Comparison of ENCODE assay signal across 14 cellular contexts in the genomic region with DNA sequence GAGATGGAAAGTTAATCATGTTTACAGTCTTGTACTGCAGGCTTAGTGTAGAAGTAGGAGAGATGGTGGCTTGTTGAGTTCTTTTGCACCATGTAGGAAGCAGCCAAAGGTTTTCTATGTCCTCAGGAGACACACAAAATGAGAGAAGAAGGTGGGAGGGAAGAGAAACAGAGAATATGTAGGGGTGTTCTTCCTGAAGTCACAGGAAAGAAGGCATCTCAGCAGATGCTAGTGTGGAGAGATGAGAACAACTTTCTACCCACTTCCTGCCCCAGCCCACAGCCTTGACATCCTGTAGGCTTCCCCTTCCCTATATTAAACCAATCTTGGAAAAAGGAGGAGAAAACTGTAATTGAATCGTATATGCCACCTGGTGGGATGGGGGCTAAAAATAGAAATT.
A peak's percentile ranks its signal among the peaks of the same experiment; 100 is the strongest.
DNase-seq lines count a peak whose midpoint lies in the region; ATAC-seq, FAIRE-seq and TF ChIP-seq lines count a peak whose summit lies in the region.
"Had no signal": no experiment of that assay in that cellular context is flagged by ENCODE, and none has a peak within 500 bp of the region (broad histone marks: within the 10 kb centered on the region; RNA-seq: fewer than 3 reads in every experiment).

No MANE protein-coding gene starts in this region.

- POLR2A ChIA-PET in activated CD8-positive, alpha-beta T cell treated with anti-CD3 and anti-CD28 coated beads, Interleukin-2, amount 10 ng/mL, durations not matched to agents 7 days and 5 days (lab: Charles Lee): no interaction called here
- POLR2A ChIA-PET in PC-9 (lab: Charles Lee; ENCODE audit: unreplicated experiment): no interaction called here

- H3K79me1 ChIP-seq in mesenchymal stem cell (replicated peaks; ENCODE audit: low read length, poor library complexity, severe bottlenecking): no peaks in the 10 kb centered on the region

- H3K36me3 ChIP-seq in neural progenitor cell: no peaks in the 10 kb centered on the region
- H3K36me3 ChIP-seq in PC-9 (ENCODE audit: low read depth): no peaks in the 10 kb centered on the region
- H3K36me3 ChIP-seq in mesenchymal stem cell (ENCODE audit: control insufficient read depth in 1 of 2, insufficient read depth in 2 of 2, low read depth in 1 of 2, low read length in 2 of 2): no peaks in the 10 kb centered on the region
- H3K36me3 ChIP-seq: lower lobe of right lung had no signal

- no peaks in the 10 kb centered on the region for H3K9me2 ChIP-seq in PC-9 (ENCODE audit: insufficient read depth)

- H3K27me3 ChIP-seq in neural progenitor cell (no peaks in the 10 kb centered on the region), PC-9 (ENCODE audit: insufficient read depth, low read depth) (no peaks in the 10 kb centered on the region; the same call in 1 of the 2 replicates), mesenchymal stem cell (ENCODE audit: control insufficient read depth in 1 of 2, insufficient read depth in 1 of 2, low read length in 2 of 2) (no peaks in the 10 kb centered on the region)

- peaks cover 7% of the 10 kb centered on the region for H3K27me3 Mint-ChIP-seq in activated CD8-positive, alpha-beta T cell treated with anti-CD3 and anti-CD28 coated beads, Interleukin-2, amount 10 ng/mL, durations not matched to agents 7 days and 5 days (ENCODE audit: low read depth)
- no peaks in the 10 kb centered on the region for H3K27me3 Mint-ChIP-seq in neural progenitor cell (ENCODE audit: insufficient read depth, low read depth)

- TF ChIP-seq CTCF in neural progenitor cell (IDR thresholded peaks at IDR 0.05) (no peak), PC-9 (conservative IDR thresholded peaks at IDR 0.05) (no peak)

- no peak overlapping the region for H3K14ac ChIP-seq in mesenchymal stem cell (ENCODE audit: low read length in 2 of 2)

- H4K20me1 ChIP-seq in neural progenitor cell (ENCODE audit: low read depth) (no peaks in the 10 kb centered on the region), PC-9 (ENCODE audit: insufficient read depth) (no peaks in the 10 kb centered on the region)

- H3K36me3 Mint-ChIP-seq in activated CD8-positive, alpha-beta T cell treated with anti-CD3 and anti-CD28 coated beads, Interleukin-2, amount 10 ng/mL, durations not matched to agents 7 days and 5 days (ENCODE audit: low read depth): peaks cover 4% of the 10 kb centered on the region
- no peaks in the 10 kb centered on the region for H3K36me3 Mint-ChIP-seq in neural progenitor cell
- H3K36me3 Mint-ChIP-seq: type B pancreatic cell had no signal

- H3F3A ChIP-seq in neural progenitor cell (ENCODE audit: low read depth) (no peaks in the 10 kb centered on the region), PC-9 (ENCODE audit: insufficient read depth, low read depth) (no peaks in the 10 kb centered on the region)

- H4K91ac ChIP-seq in mesenchymal stem cell (ENCODE audit: low read length): no peak overlapping the region

- peak; percentile 91 for FAIRE-seq in GM12891 (lab: Jason Lieb, UNC)
- FAIRE-seq: RCC 7860 had no signal

- no peak overlapping the region for H3K27ac ChIP-seq in neural progenitor cell
- H3K27ac ChIP-seq in PC-9: no peak overlapping the region
- no peak overlapping the region for H3K27ac ChIP-seq in mesenchymal stem cell (ENCODE audit: low read length, poor library complexity, severe bottlenecking)
- H3K27ac ChIP-seq: dorsolateral prefrontal cortex, lower lobe of right lung had no signal

- no peak overlapping the region for H3K18ac ChIP-seq in mesenchymal stem cell (ENCODE audit: low read depth in 1 of 2, low read length in 2 of 2)

- H3K4me3 ChIP-seq in neural progenitor cell (no peak overlapping the region), PC-9 (no peak overlapping the region), mesenchymal stem cell (ENCODE audit: insufficient read depth in 1 of 2, low read depth in 1 of 2, low read length in 2 of 2) (no peak overlapping the region)
- H3K4me3 ChIP-seq: dorsolateral prefrontal cortex, lower lobe of right lung had no signal

- H2BK5ac ChIP-seq in mesenchymal stem cell (ENCODE audit: low read depth, low read length, poor library complexity, severe bottlenecking): no peak overlapping the region

- no CpG with 5 or more reads among the region's 1 CpG for WGBS in mesenchymal stem cell

- no peak overlapping the region for H3K23ac ChIP-seq in mesenchymal stem cell (ENCODE audit: low read length in 2 of 2)

- H4K8ac ChIP-seq in mesenchymal stem cell (ENCODE audit: low read length): no peak overlapping the region

- no peak overlapping the region for H2AK5ac ChIP-seq in mesenchymal stem cell (ENCODE audit: low read length, severe bottlenecking)

- no peaks in the 10 kb centered on the region for H3K9me3 Mint-ChIP-seq in activated CD8-positive, alpha-beta T cell treated with anti-CD3 and anti-CD28 coated beads, Interleukin-2, amount 10 ng/mL, durations not matched to agents 7 days and 5 days (ENCODE audit: insufficient read depth)
- H3K9me3 Mint-ChIP-seq in neural progenitor cell: peaks cover 5% of the 10 kb centered on the region
- H3K9me3 Mint-ChIP-seq: type B pancreatic cell had no signal

- H3K9me3 ChIP-seq in neural progenitor cell (ENCODE audit: low read depth): no peaks in the 10 kb centered on the region
- H3K9me3 ChIP-seq in PC-9 (ENCODE audit: insufficient read depth, low read depth): no peaks in the 10 kb centered on the region
- H3K9me3 ChIP-seq in mesenchymal stem cell (ENCODE audit: control insufficient read depth, low read length): no peaks in the 10 kb centered on the region
- H3K9me3 ChIP-seq: lower lobe of right lung had no signal

- H2BK15ac ChIP-seq in mesenchymal stem cell (ENCODE audit: low read depth, poor library complexity, severe bottlenecking): no peak overlapping the region

- no peaks in the 10 kb centered on the region for H3K4me1 ChIP-seq in neural progenitor cell
- no peaks in the 10 kb centered on the region for H3K4me1 ChIP-seq in PC-9 (replicated peaks; ENCODE audit: insufficient read depth)
- H3K4me1 ChIP-seq in mesenchymal stem cell (ENCODE audit: control insufficient read depth, insufficient read depth, low read depth, low read length): no peaks in the 10 kb centered on the region
- H3K4me1 ChIP-seq: lower lobe of right lung had no signal

- no peak overlapping the region for H3K4me3 Mint-ChIP-seq in activated CD8-positive, alpha-beta T cell treated with anti-CD3 and anti-CD28 coated beads, Interleukin-2, amount 10 ng/mL, durations not matched to agents 7 days and 5 days
- no peak overlapping the region for H3K4me3 Mint-ChIP-seq in neural progenitor cell
- H3K4me3 Mint-ChIP-seq: type B pancreatic cell had no signal

- no TSS peak for BruUV-seq in PC-9 (replicated peaks; lab: Mats Ljungman, UMichigan)

- no peak overlapping the region for H2BK12ac ChIP-seq in mesenchymal stem cell (ENCODE audit: low read length in 2 of 2)

- H3K9ac ChIP-seq in neural progenitor cell (no peak overlapping the region), mesenchymal stem cell (ENCODE audit: low read length) (no peak overlapping the region)

- CTCF ChIA-PET in activated CD8-positive, alpha-beta T cell treated with anti-CD3 and anti-CD28 coated beads, Interleukin-2, amount 10 ng/mL, durations not matched to agents 7 days and 5 days (lab: Charles Lee): interaction anchor here (0.9 to 5.4 kb wide), 10 partner anchors 12 to 166 kb away, joined by 3 to 40 read pairs (median 4); no protein-coding TSS in a partner anchor
- CTCF ChIA-PET in PC-9 (lab: Charles Lee): no interaction called here

- no peak overlapping the region for H3K4ac ChIP-seq in mesenchymal stem cell (ENCODE audit: low read depth in 1 of 2, low read length in 2 of 2)

- H2BK120ac ChIP-seq in mesenchymal stem cell (ENCODE audit: low read depth, low read length): no peak overlapping the region

- intact Hi-C loops in PC-9 (cut with micrococcal nuclease; ENCODE audit: unreplicated experiment): no loop called here

- H3K4me1 Mint-ChIP-seq in activated CD8-positive, alpha-beta T cell treated with anti-CD3 and anti-CD28 coated beads, Interleukin-2, amount 10 ng/mL, durations not matched to agents 7 days and 5 days (ENCODE audit: low read depth): peaks cover 34% of the 10 kb centered on the region
- H3K4me1 Mint-ChIP-seq in neural progenitor cell: no peaks in the 10 kb centered on the region

- DNase-seq in GM12891 (ENCODE audit: insufficient read length, low spot score): no peak
- peak; percentile 25 for DNase-seq in activated CD8-positive, alpha-beta T cell treated with anti-CD3 and anti-CD28 coated beads, Interleukin-2, amount 10 ng/mL, durations not matched to agents 7 days and 5 days
- no peak for DNase-seq in neural progenitor cell (ENCODE audit: low spot score)
- DNase-seq in PC-9: no peak
- no peak for DNase-seq in mesenchymal stem cell
- no peak for DNase-seq in COLO668 (lab: John Stamatoyannopoulos, UW; ENCODE audit: unreplicated experiment)
- DNase-seq: activated effector memory CD4-positive, alpha-beta T cell treated with anti-CD3 and anti-CD28 coated beads, Interleukin-2, amount 50 U/mL, for 16 hours; dorsolateral prefrontal cortex; lower lobe of right lung; NCI-H2029 treated with DMSO at 0.1 percent for 48 hours had no signal

- TF ChIP-seq POLR2A in GM12891 (IDR thresholded peaks at IDR 0.05; ENCODE audit: low read depth, low read length): no peak

- H2AFZ ChIP-seq in neural progenitor cell (replicated peaks) (no peak overlapping the region), PC-9 (no peak overlapping the region), mesenchymal stem cell (ENCODE audit: low read depth, low read length) (no peak overlapping the region)

- H3K27ac Mint-ChIP-seq in activated CD8-positive, alpha-beta T cell treated with anti-CD3 and anti-CD28 coated beads, Interleukin-2, amount 10 ng/mL, durations not matched to agents 7 days and 5 days: peak overlapping the region; percentile 65
- no peak overlapping the region for H3K27ac Mint-ChIP-seq in neural progenitor cell
- H3K27ac Mint-ChIP-seq: type B pancreatic cell had no signal

- H3K4me2 ChIP-seq in neural progenitor cell (no peak overlapping the region), PC-9 (no peak overlapping the region), mesenchymal stem cell (ENCODE audit: low read length, poor library complexity, severe bottlenecking) (no peak overlapping the region)

- ATAC-seq in GM19395 (IDR thresholded peaks at IDR 0.05; ENCODE audit: unreplicated experiment): peak; percentile 54
- peak; percentile 37 for ATAC-seq in HG02981 (IDR thresholded peaks at IDR 0.05; ENCODE audit: unreplicated experiment)
- peak; percentile 39 for ATAC-seq in activated CD8-positive, alpha-beta T cell treated with anti-CD3 and anti-CD28 coated beads, Interleukin-2, amount 10 ng/mL, durations not matched to agents 7 days and 5 days
- ATAC-seq: lower lobe of right lung had no signal

- H3K79me2 ChIP-seq in neural progenitor cell (ENCODE audit: low read depth) (no peaks in the 10 kb centered on the region), PC-9 (ENCODE audit: low read depth) (no peaks in the 10 kb centered on the region)

TF ChIP-seq in GM12891, 5 proteins besides CTCF, POLR2A, EP300 and RAD21:
- TF ChIP-seq SPI1 (IDR thresholded peaks at IDR 0.05; ENCODE audit: low read depth, low read length): peak; percentile 46; the same call in 1 of the 2 replicates
- no peak for TF ChIP-seq TAF1 (IDR thresholded peaks at IDR 0.05; ENCODE audit: low read depth, low read length)
